In genomic region chr7:48180981-48181380, GRCh38 we compare ENCODE assay signal across 1 cellular context.
TF ChIP-seq lines count a peak whose summit lies in the region.

No MANE protein-coding gene starts in this region.

TF ChIP-seq in SK-N-SH treated with all-trans-retinoic acid at 6 μM for 48 hours, 23 proteins besides CTCF, POLR2A, EP300 and RAD21 (continued from another document):
- no peak for TF ChIP-seq ZNF565 (CRISPR knock-in tag; conservative IDR thresholded peaks at IDR 0.05; ENCODE audit: low read depth)
- no peak for TF ChIP-seq CSDC2 (CRISPR knock-in tag; IDR thresholded peaks at IDR 0.05)
- no peak for TF ChIP-seq TSHZ2 (CRISPR knock-in tag; IDR thresholded peaks at IDR 0.05)
- no peak for TF ChIP-seq ZNF8 (CRISPR knock-in tag; IDR thresholded peaks at IDR 0.05)
- no peak for TF ChIP-seq SNAI2 (CRISPR knock-in tag; IDR thresholded peaks at IDR 0.05)
- TF ChIP-seq ZFP3 (CRISPR knock-in tag; IDR thresholded peaks at IDR 0.05) = no peak
